In the genomic region with DNA sequence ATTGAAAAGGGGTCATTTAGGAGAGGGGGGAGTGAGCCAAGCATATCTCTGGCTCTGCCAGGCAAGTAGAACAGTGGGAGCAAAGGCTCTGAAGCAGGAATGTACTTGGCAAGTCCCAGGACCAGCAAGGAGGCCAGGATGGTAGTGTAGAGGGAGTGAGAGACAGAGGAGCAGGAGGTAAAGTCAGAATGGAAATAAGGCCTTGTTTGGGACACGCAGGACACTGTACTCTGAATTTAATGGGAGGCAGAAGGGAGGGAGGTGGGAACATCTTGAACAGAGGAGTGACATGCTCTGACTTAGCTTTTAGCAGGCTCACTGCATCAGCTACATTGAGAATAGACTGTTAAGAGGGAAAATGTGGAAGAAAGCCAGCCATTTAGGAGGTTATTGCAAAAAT, we compare ENCODE assay signal across 19 cellular contexts. TPM values are rescaled to one million over a fixed set of nuclear protein-coding genes. Genes with fewer than 3 reads are reported as not detected.
DNase-seq lines count a peak whose midpoint lies in the region; ATAC-seq and TF ChIP-seq lines count a peak whose summit lies in the region.
"Had no signal": no experiment of that assay in that cellular context is flagged by ENCODE, and none has a peak within 500 bp of the region (broad histone marks: within the 10 kb centered on the region; RNA-seq: fewer than 3 reads in every experiment).

No MANE protein-coding gene starts in this region.

- peak overlapping the region; percentile 33 for H2AFZ ChIP-seq in osteoblast (ENCODE audit: low read length)
- H2AFZ ChIP-seq in PC-3 (ENCODE audit: low read length): no peak overlapping the region

- no peak overlapping the region for H3K27ac Mint-ChIP-seq in CD4-positive, alpha-beta T cell
- H3K27ac Mint-ChIP-seq: CD8-positive, alpha-beta T cell; H9 had no signal

- no peak for ATAC-seq in CD4-positive, alpha-beta T cell (ENCODE audit: poor library complexity)
- ATAC-seq in PC-3: no peak
- ATAC-seq: A549; CD8-positive, alpha-beta T cell; HCT116 had no signal

- POLR2A ChIA-PET in CD4-positive, alpha-beta T cell (lab: Charles Lee): no interaction called here
- POLR2A ChIA-PET in PC-3 (lab: Charles Lee; ENCODE audit: unreplicated experiment): no interaction called here

- H3K27ac ChIP-seq in ascending aorta (peak overlapping the region; percentile 22 to 61), osteoblast (ENCODE audit: low read depth, low read length) (no peak overlapping the region), tibial artery (peak overlapping the region; percentile 32 to 54), PC-3 (ENCODE audit: low read length) (no peak overlapping the region)
- H3K27ac ChIP-seq in CD4-positive, alpha-beta T cell (ENCODE audit: low read depth, low read length): no peak overlapping the region
- H3K27ac ChIP-seq: A549 had no signal

- H3K9me3 ChIP-seq in ascending aorta (no peaks in the 10 kb centered on the region), osteoblast (ENCODE audit: low read depth, low read length) (no peaks in the 10 kb centered on the region), tibial artery (no peaks in the 10 kb centered on the region), PC-3 (ENCODE audit: low read length) (no peaks in the 10 kb centered on the region)
- no peaks in the 10 kb centered on the region for H3K9me3 ChIP-seq in CD4-positive, alpha-beta T cell (ENCODE audit: control insufficient read depth, low read length)
- H3K9me3 ChIP-seq: A549, Caco-2 had no signal

- no peaks in the 10 kb centered on the region for H3K36me3 ChIP-seq in ascending aorta
- no peaks in the 10 kb centered on the region for H3K36me3 ChIP-seq in osteoblast (ENCODE audit: insufficient read depth, low read length)
- no peaks in the 10 kb centered on the region for H3K36me3 ChIP-seq in tibial artery
- H3K36me3 ChIP-seq in PC-3 (ENCODE audit: low read depth, low read length): no peaks in the 10 kb centered on the region

- BruUV-seq in PC-3 (replicated peaks; lab: Mats Ljungman, UMichigan): no TSS peak

- H4K20me1 ChIP-seq in osteoblast (ENCODE audit: insufficient read depth, low read length): no peaks in the 10 kb centered on the region
- H4K20me1 ChIP-seq in PC-3 (ENCODE audit: low read length): no peaks in the 10 kb centered on the region

- CTCF ChIA-PET in CD4-positive, alpha-beta T cell (lab: Charles Lee): no interaction called here
- CTCF ChIA-PET in PC-3 (lab: Charles Lee): no interaction called here

- no peak overlapping the region for H3K9ac ChIP-seq in PC-3 (ENCODE audit: low read length)

- H3K79me2 ChIP-seq in osteoblast (ENCODE audit: insufficient read depth, low read length) (no peaks in the 10 kb centered on the region), PC-3 (ENCODE audit: low read length) (no peaks in the 10 kb centered on the region)

- intact Hi-C loops in ascending aorta (cut with DNase I): loop anchor here (10.0 kb wide), 1 partner anchor 424 kb away; no protein-coding TSS in a partner anchor
- intact Hi-C loops in tibial artery (cut with DNase I; ENCODE audit: low total_unique reads): no loop called here
- intact Hi-C loops in CD4-positive, alpha-beta T cell (cut with DNase I, micrococcal nuclease): no loop called here
- intact Hi-C loops in PC-3 (cut with micrococcal nuclease): no loop called here

- no peaks in the 10 kb centered on the region for H3K36me3 Mint-ChIP-seq in CD4-positive, alpha-beta T cell (ENCODE audit: low read depth)
- H3K36me3 Mint-ChIP-seq: CD8-positive, alpha-beta T cell had no signal

- TF ChIP-seq CTCF in ascending aorta (IDR thresholded peaks at IDR 0.05) (no peak), osteoblast (IDR thresholded peaks at IDR 0.05; ENCODE audit: extremely low read depth, low read depth, low read length) (no peak), tibial artery (IDR thresholded peaks at IDR 0.05) (no peak), PC-3 (conservative IDR thresholded peaks at IDR 0.05; ENCODE audit: low read depth, low read length) (no peak)
- TF ChIP-seq CTCF in CD4-positive, alpha-beta T cell (IDR thresholded peaks at IDR 0.05): no peak

- no peaks in the 10 kb centered on the region for H3K9me2 ChIP-seq in PC-3 (replicated peaks; ENCODE audit: low read length)

- no peak overlapping the region for H3K4me3 Mint-ChIP-seq in CD4-positive, alpha-beta T cell
- H3K4me3 Mint-ChIP-seq: CD8-positive, alpha-beta T cell; H9 had no signal

- H3K4me3 ChIP-seq in ascending aorta (no peak overlapping the region), osteoblast (ENCODE audit: insufficient read depth, low read length) (no peak overlapping the region), tibial artery (no peak overlapping the region), PC-3 (ENCODE audit: low read length) (no peak overlapping the region)
- H3K4me3 ChIP-seq: A549 had no signal

- H3K27me3 Mint-ChIP-seq in CD4-positive, alpha-beta T cell: peaks cover 17% of the 10 kb centered on the region

- H3F3A ChIP-seq in PC-3 (ENCODE audit: low read length, unreplicated experiment): no peaks in the 10 kb centered on the region

- no peaks in the 10 kb centered on the region for H3K4me1 Mint-ChIP-seq in CD4-positive, alpha-beta T cell (ENCODE audit: low read depth)

- H3K4me2 ChIP-seq in osteoblast (ENCODE audit: insufficient read depth, low read length): no peak overlapping the region
- no peak overlapping the region for H3K4me2 ChIP-seq in PC-3 (ENCODE audit: low read length)
- H3K4me2 ChIP-seq: A549 had no signal

- H3K9me3 Mint-ChIP-seq in CD4-positive, alpha-beta T cell: no peaks in the 10 kb centered on the region
- H3K9me3 Mint-ChIP-seq: CD8-positive, alpha-beta T cell; H9 had no signal

- peak; percentile 28 for DNase-seq in Ammon's horn (ENCODE audit: low spot score)
- no peak for DNase-seq in ascending aorta (ENCODE audit: low spot score in 2 of 2)
- DNase-seq in osteoblast (ENCODE audit: insufficient read length, low spot score, missing footprints): no peak
- DNase-seq in tibial artery: no peak
- DNase-seq in CD4-positive, alpha-beta T cell: no peak
- no peak for DNase-seq in stimulated activated CD4-positive, alpha-beta T cell treated with anti-CD3 and anti-CD28 coated beads, Interleukin-4, amount 100 ng/mL, for 4 hours
- no peak for DNase-seq in PC-3
- DNase-seq: 8988T; ACHN; AML-193; C1 segment of cervical spinal cord; Caco-2; CD8-positive, alpha-beta T cell; DMS153; DND-41; H9 had no signal

- peaks cover 9 to 28% of the 10 kb centered on the region in 2 donors for H3K4me1 ChIP-seq in ascending aorta
- H3K4me1 ChIP-seq in osteoblast (ENCODE audit: insufficient read depth, low read length): peaks cover 7% of the 10 kb centered on the region
- H3K4me1 ChIP-seq in tibial artery: peaks cover 0 to 61% (median 22%) of the 10 kb centered on the region in 4 donors
- no peaks in the 10 kb centered on the region for H3K4me1 ChIP-seq in PC-3 (ENCODE audit: insufficient read depth, low read length)
- H3K4me1 ChIP-seq: A549, Caco-2 had no signal

- no peaks in the 10 kb centered on the region for H3K27me3 ChIP-seq in ascending aorta
- H3K27me3 ChIP-seq in osteoblast (ENCODE audit: insufficient read depth, low read length): no peaks in the 10 kb centered on the region
- H3K27me3 ChIP-seq in tibial artery: no peaks in the 10 kb centered on the region
- H3K27me3 ChIP-seq in CD4-positive, alpha-beta T cell (ENCODE audit: control insufficient read depth, insufficient read depth, low read length): no peaks in the 10 kb centered on the region
- H3K27me3 ChIP-seq in PC-3 (ENCODE audit: low read length): no peaks in the 10 kb centered on the region

RNA-seq across cellular contexts. Expression of a gene that starts 37.0 kb away (rescaled TPM):
- total RNA-seq in ascending aorta (4.5 TPM), osteoblast (16.3 and 20.3 TPM in 2 replicates), PC-3 (2014; rRNA removed) (4.4 and 5.1 TPM in 2 replicates)
- under 1 TPM; 0.08 TPM for total RNA-seq in CD4-positive, alpha-beta T cell
- total RNA-seq: CD8-positive, alpha-beta T cell had no signal

RNA-seq across cellular contexts. Expression of a gene that starts 60.0 kb away (rescaled TPM):
- total RNA-seq in ascending aorta (not detected), osteoblast (not detected in 2 replicates), PC-3 (2014; rRNA removed) (not detected in 2 replicates)
- not detected for total RNA-seq in CD4-positive, alpha-beta T cell
- total RNA-seq: Caco-2; CD8-positive, alpha-beta T cell; H1; H9 had no signal

Comparison
In these comparisons a context has a peak if more than half of its experiments do, and no peak if none do; other contexts are left out.
1. H3K27ac ChIP-seq: peak in ascending aorta (2 of 2) and tibial artery (2 of 2); none in osteoblast (single experiment), CD4-positive, alpha-beta T cell (single experiment) and PC-3 (single experiment).